32 cellular contexts compared by ENCODE assay signal in genomic region chr17:41171881-41172280, GRCh38. TPM values are rescaled to one million over a fixed set of nuclear protein-coding genes. Genes with fewer than 3 reads are reported as not detected.
"Had no signal": no experiment of that assay in that cellular context is flagged by ENCODE, and none has a peak within 500 bp of the region (broad histone marks: within the 10 kb centered on the region; RNA-seq: fewer than 3 reads in every experiment).

No MANE protein-coding gene starts in this region.

- H3K27ac Mint-ChIP-seq: activated CD4-positive, alpha-beta T cell treated with anti-CD3 and anti-CD28 coated beads, Interleukin-2, amount 10 ng/mL, durations not matched to agents 7 days and 5 days; activated CD8-positive, alpha-beta T cell treated with anti-CD3 and anti-CD28 coated beads, Interleukin-2, amount 10 ng/mL, durations not matched to agents 7 days and 5 days; activated naive CD8-positive, alpha-beta T cell treated with anti-CD3 and anti-CD28 coated beads, Interleukin-2, amount 50 U/mL, for 24 hours; activated T-helper 1 cell treated with anti-CD3 and anti-CD28 coated beads, Interleukin-12 subunit alpha, Interleukin-12 subunit beta, Interleukin-2, Interleukin-4 antibody, amounts not matched to agents 30 ng/mL and 10 ng/mL and 1 ng/mL, durations not matched to agents 14 hours and 24 hours and 36 hours; brain; mesothelial cell of epicardium; natural killer cell; T-helper 2 cell treated with Interferon-gamma antibody and Interleukin-4, amounts not matched to agents 5 μg/mL and 100 μg/mL, for 36 hours had no signal

- DNase-seq: activated CD4-positive, alpha-beta T cell treated with anti-CD3 and anti-CD28 coated beads, Interleukin-2, amount 10 ng/mL, durations not matched to agents 7 days and 5 days; activated CD4-positive, CD25-positive, alpha-beta regulatory T cell treated with anti-CD3 and anti-CD28 coated beads, Interleukin-2, amount 50 U/mL, for 72 hours; activated CD8-positive, alpha-beta T cell treated with anti-CD3 and anti-CD28 coated beads, Interleukin-2, amount 10 ng/mL, durations not matched to agents 7 days and 5 days; activated gamma-delta T cell; activated naive CD4-positive, alpha-beta T cell treated with anti-CD3 and anti-CD28 coated beads, Interleukin-2, amount 50 U/mL, for 16 hours; activated naive CD8-positive, alpha-beta T cell treated with anti-CD3 and anti-CD28 coated beads, Interleukin-2, amount 50 U/mL, for 24 hours; anterior cingulate cortex; head of caudate nucleus; hypothalamus; left ventricle myocardium inferior; natural killer cell; stimulated activated CD4-positive, alpha-beta T cell treated with anti-CD3 and anti-CD28 coated beads, Interleukin-12 subunit alpha, Interleukin-12 subunit beta, amount 100 ng/mL, for 4 hours; stimulated activated CD4-positive, alpha-beta T cell treated with anti-CD3 and anti-CD28 coated beads, Interleukin-4, amount 100 ng/mL, for 4 hours; stimulated activated naive CD8-positive, alpha-beta T cell treated with anti-CD3 and anti-CD28 coated beads, Interleukin-15, Interleukin-2, amounts not matched to agents 100 U/mL and 50 U/mL, for 24 hours; upper lobe of left lung; WERI-Rb-1 had no signal

- H3K9me3 ChIP-seq: gastroesophageal sphincter, left ventricle myocardium inferior, prostate gland, right atrium auricular region, upper lobe of left lung had no signal

- H3K36me3 Mint-ChIP-seq: brain, mesothelial cell of epicardium, natural killer cell had no signal

- H3K4me1 ChIP-seq: gastroesophageal sphincter, left ventricle myocardium inferior, prostate gland, right atrium auricular region, upper lobe of left lung had no signal

- H3K4me3 ChIP-seq: gastroesophageal sphincter, left ventricle myocardium inferior, prostate gland, right atrium auricular region, upper lobe of left lung had no signal

- H3K27me3 ChIP-seq: right atrium auricular region, upper lobe of left lung had no signal

- H3K36me3 ChIP-seq: gastroesophageal sphincter, left ventricle myocardium inferior, prostate gland, right atrium auricular region, upper lobe of left lung, WERI-Rb-1 had no signal

- H3K4me1 Mint-ChIP-seq: activated CD4-positive, alpha-beta T cell treated with anti-CD3 and anti-CD28 coated beads, Interleukin-2, amount 10 ng/mL, durations not matched to agents 7 days and 5 days; brain; natural killer cell had no signal

- H3K4me3 Mint-ChIP-seq: activated CD4-positive, alpha-beta T cell treated with anti-CD3 and anti-CD28 coated beads, Interleukin-2, amount 10 ng/mL, durations not matched to agents 7 days and 5 days; activated CD8-positive, alpha-beta T cell treated with anti-CD3 and anti-CD28 coated beads, Interleukin-2, amount 10 ng/mL, durations not matched to agents 7 days and 5 days; activated naive CD8-positive, alpha-beta T cell treated with anti-CD3 and anti-CD28 coated beads, Interleukin-2, amount 50 U/mL, for 24 hours; activated T-helper 1 cell treated with anti-CD3 and anti-CD28 coated beads, Interleukin-12 subunit alpha, Interleukin-12 subunit beta, Interleukin-2, Interleukin-4 antibody, amounts not matched to agents 30 ng/mL and 10 ng/mL and 1 ng/mL, durations not matched to agents 14 hours and 24 hours and 36 hours; brain; mesothelial cell of epicardium; natural killer cell; T-helper 2 cell treated with Interferon-gamma antibody and Interleukin-4, amounts not matched to agents 5 μg/mL and 100 μg/mL, for 36 hours had no signal

- H3K27ac ChIP-seq: epithelial cell of prostate, gastroesophageal sphincter, left ventricle myocardium inferior, prostate gland, right atrium auricular region, upper lobe of left lung, WERI-Rb-1 had no signal

- H3K9me3 Mint-ChIP-seq: activated CD4-positive, alpha-beta T cell treated with anti-CD3 and anti-CD28 coated beads, Interleukin-2, amount 10 ng/mL, durations not matched to agents 7 days and 5 days; activated naive CD8-positive, alpha-beta T cell treated with anti-CD3 and anti-CD28 coated beads, Interleukin-2, amount 50 U/mL, for 24 hours; activated T-helper 1 cell treated with anti-CD3 and anti-CD28 coated beads, Interleukin-12 subunit alpha, Interleukin-12 subunit beta, Interleukin-2, Interleukin-4 antibody, amounts not matched to agents 30 ng/mL and 10 ng/mL and 1 ng/mL, durations not matched to agents 14 hours and 24 hours and 36 hours; brain; mesothelial cell of epicardium; natural killer cell; T-helper 2 cell treated with Interferon-gamma antibody and Interleukin-4, amounts not matched to agents 5 μg/mL and 100 μg/mL, for 36 hours had no signal

- ATAC-seq: activated CD8-positive, alpha-beta T cell treated with anti-CD3 and anti-CD28 coated beads, Interleukin-2, amount 10 ng/mL, durations not matched to agents 7 days and 5 days; activated naive CD8-positive, alpha-beta T cell treated with anti-CD3 and anti-CD28 coated beads, Interleukin-2, amount 50 U/mL, for 24 hours; gastroesophageal sphincter; natural killer cell; stimulated activated naive CD8-positive, alpha-beta T cell treated with anti-CD3 and anti-CD28 coated beads, Interleukin-15, Interleukin-2, amounts not matched to agents 100 U/mL and 50 U/mL, for 24 hours had no signal

- H3K27me3 Mint-ChIP-seq: activated naive CD8-positive, alpha-beta T cell treated with anti-CD3 and anti-CD28 coated beads, Interleukin-2, amount 50 U/mL, for 24 hours had no signal

RNA-seq across cellular contexts. Expression of gene KRTAP4-3, which starts 3.9 kb away (rescaled TPM):
- total RNA-seq: activated CD4-positive, alpha-beta T cell treated with anti-CD3 and anti-CD28 coated beads, Interleukin-2, amount 10 ng/mL, durations not matched to agents 7 days and 5 days; activated CD8-positive, alpha-beta T cell treated with anti-CD3 and anti-CD28 coated beads, Interleukin-2, amount 10 ng/mL, durations not matched to agents 7 days and 5 days; activated T-helper 1 cell treated with anti-CD3 and anti-CD28 coated beads, Interleukin-12 subunit alpha, Interleukin-12 subunit beta, Interleukin-2, Interleukin-4 antibody, amounts not matched to agents 30 ng/mL and 10 ng/mL and 1 ng/mL, durations not matched to agents 14 hours and 24 hours and 36 hours; cardiac septum; chondrocyte; fibroblast of lung; gastroesophageal sphincter; left ventricle myocardium inferior; lung microvascular endothelial cell; mesothelial cell of epicardium; natural killer cell; osteocyte; prostate gland; right atrium auricular region; skeletal muscle tissue; subcutaneous adipose tissue; upper lobe of left lung had no signal
- polyA plus RNA-seq: fibroblast of lung, thymus had no signal

RNA-seq across cellular contexts. Expression of gene KRTAP4-2, which starts 6.1 kb away (rescaled TPM):
- total RNA-seq: activated CD4-positive, alpha-beta T cell treated with anti-CD3 and anti-CD28 coated beads, Interleukin-2, amount 10 ng/mL, durations not matched to agents 7 days and 5 days; activated CD8-positive, alpha-beta T cell treated with anti-CD3 and anti-CD28 coated beads, Interleukin-2, amount 10 ng/mL, durations not matched to agents 7 days and 5 days; activated T-helper 1 cell treated with anti-CD3 and anti-CD28 coated beads, Interleukin-12 subunit alpha, Interleukin-12 subunit beta, Interleukin-2, Interleukin-4 antibody, amounts not matched to agents 30 ng/mL and 10 ng/mL and 1 ng/mL, durations not matched to agents 14 hours and 24 hours and 36 hours; cardiac septum; chondrocyte; fibroblast of lung; gastroesophageal sphincter; left ventricle myocardium inferior; lung microvascular endothelial cell; mesothelial cell of epicardium; natural killer cell; osteocyte; prostate gland; right atrium auricular region; skeletal muscle tissue; subcutaneous adipose tissue; upper lobe of left lung had no signal
- polyA plus RNA-seq: fibroblast of lung, thymus had no signal

RNA-seq across cellular contexts. Expression of gene KRTAP4-4, which starts 11.3 kb away (rescaled TPM):
- total RNA-seq: activated CD4-positive, alpha-beta T cell treated with anti-CD3 and anti-CD28 coated beads, Interleukin-2, amount 10 ng/mL, durations not matched to agents 7 days and 5 days; activated CD8-positive, alpha-beta T cell treated with anti-CD3 and anti-CD28 coated beads, Interleukin-2, amount 10 ng/mL, durations not matched to agents 7 days and 5 days; activated T-helper 1 cell treated with anti-CD3 and anti-CD28 coated beads, Interleukin-12 subunit alpha, Interleukin-12 subunit beta, Interleukin-2, Interleukin-4 antibody, amounts not matched to agents 30 ng/mL and 10 ng/mL and 1 ng/mL, durations not matched to agents 14 hours and 24 hours and 36 hours; cardiac septum; chondrocyte; fibroblast of lung; gastroesophageal sphincter; left ventricle myocardium inferior; lung microvascular endothelial cell; mesothelial cell of epicardium; natural killer cell; osteocyte; prostate gland; right atrium auricular region; skeletal muscle tissue; subcutaneous adipose tissue; upper lobe of left lung had no signal
- polyA plus RNA-seq: fibroblast of lung, thymus had no signal

RNA-seq across cellular contexts. Expression of gene KRTAP4-1, which starts 12.8 kb away (rescaled TPM):
- total RNA-seq: activated CD4-positive, alpha-beta T cell treated with anti-CD3 and anti-CD28 coated beads, Interleukin-2, amount 10 ng/mL, durations not matched to agents 7 days and 5 days; activated CD8-positive, alpha-beta T cell treated with anti-CD3 and anti-CD28 coated beads, Interleukin-2, amount 10 ng/mL, durations not matched to agents 7 days and 5 days; activated T-helper 1 cell treated with anti-CD3 and anti-CD28 coated beads, Interleukin-12 subunit alpha, Interleukin-12 subunit beta, Interleukin-2, Interleukin-4 antibody, amounts not matched to agents 30 ng/mL and 10 ng/mL and 1 ng/mL, durations not matched to agents 14 hours and 24 hours and 36 hours; cardiac septum; chondrocyte; fibroblast of lung; gastroesophageal sphincter; left ventricle myocardium inferior; lung microvascular endothelial cell; mesothelial cell of epicardium; natural killer cell; osteocyte; prostate gland; right atrium auricular region; skeletal muscle tissue; subcutaneous adipose tissue; upper lobe of left lung had no signal
- polyA plus RNA-seq: fibroblast of lung, thymus had no signal

RNA-seq across cellular contexts. Expression of gene KRTAP9-1, which starts 17.8 kb away (rescaled TPM):
- total RNA-seq: activated CD4-positive, alpha-beta T cell treated with anti-CD3 and anti-CD28 coated beads, Interleukin-2, amount 10 ng/mL, durations not matched to agents 7 days and 5 days; activated CD8-positive, alpha-beta T cell treated with anti-CD3 and anti-CD28 coated beads, Interleukin-2, amount 10 ng/mL, durations not matched to agents 7 days and 5 days; activated T-helper 1 cell treated with anti-CD3 and anti-CD28 coated beads, Interleukin-12 subunit alpha, Interleukin-12 subunit beta, Interleukin-2, Interleukin-4 antibody, amounts not matched to agents 30 ng/mL and 10 ng/mL and 1 ng/mL, durations not matched to agents 14 hours and 24 hours and 36 hours; cardiac septum; chondrocyte; fibroblast of lung; gastroesophageal sphincter; left ventricle myocardium inferior; lung microvascular endothelial cell; mesothelial cell of epicardium; natural killer cell; osteocyte; prostate gland; right atrium auricular region; skeletal muscle tissue; subcutaneous adipose tissue; upper lobe of left lung had no signal
- polyA plus RNA-seq: fibroblast of lung, thymus had no signal
